ENCODE assay signal across 30 cellular contexts in the genomic region with DNA sequence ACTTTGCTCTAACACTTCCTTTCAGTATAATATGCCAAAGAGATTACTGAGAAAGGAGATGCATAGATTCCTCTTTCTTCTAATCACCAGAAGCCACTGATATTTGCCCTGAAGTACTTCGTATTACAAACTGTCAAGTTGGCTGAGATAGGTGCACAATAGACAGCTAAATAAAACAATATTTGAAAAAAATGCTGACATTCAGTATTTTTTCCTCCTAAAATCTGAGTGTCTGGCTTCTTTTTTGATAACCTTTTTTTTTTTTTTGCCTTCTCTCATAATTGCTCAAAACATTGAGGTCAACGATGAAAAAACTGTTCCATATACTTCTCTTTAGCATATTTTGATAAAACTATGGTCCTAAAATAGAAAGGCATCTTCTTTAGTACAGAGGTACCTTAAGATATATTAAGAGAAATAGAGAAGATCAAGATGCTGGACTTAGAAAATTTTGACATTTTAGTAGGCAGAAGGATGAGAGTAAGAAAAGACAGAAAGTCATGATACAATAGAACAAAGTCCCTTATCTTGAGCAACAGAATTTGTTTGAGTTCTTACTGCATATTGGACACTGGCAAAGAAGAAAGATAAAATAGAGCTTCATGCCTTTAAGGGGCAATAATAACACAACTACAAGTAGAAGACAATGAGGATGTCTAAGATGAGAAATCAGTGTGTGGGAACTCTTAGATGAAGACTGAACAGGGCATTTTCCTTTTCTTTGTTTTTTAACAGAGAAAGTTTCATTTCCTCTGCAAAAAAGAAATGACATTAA.
"Had no signal": no experiment of that assay in that cellular context is flagged by ENCODE, and none has a peak within 500 bp of the region (broad histone marks: within the 10 kb centered on the region; RNA-seq: fewer than 3 reads in every experiment).

No MANE protein-coding gene starts in this region.

- H3K36me3 ChIP-seq: brain microvascular endothelial cell, esophagus muscularis mucosa, gastrocnemius medialis, heart left ventricle, WERI-Rb-1 had no signal

- H3K9me3 ChIP-seq: esophagus muscularis mucosa, gastrocnemius medialis, heart left ventricle had no signal

- ATAC-seq: activated CD4-positive, CD25-positive, alpha-beta regulatory T cell treated with anti-CD3 and anti-CD28 coated beads, Interleukin-2, amount 50 U/mL, for 24 hours; activated CD8-positive, alpha-beta T cell treated with anti-CD3 and anti-CD28 coated beads for 36 hours; activated naive CD4-positive, alpha-beta T cell treated with anti-CD3 and anti-CD28 coated beads, Interleukin-2, amount 50 U/mL, for 72 hours; activated T-cell treated with anti-CD3 and anti-CD28 coated beads, Interleukin-2, amount 50 U/mL, for 4 hours; activated T-helper 17 cell treated with anti-CD3 and anti-CD28 coated beads, Interleukin-2, amount 50 U/mL, for 72 hours; foreskin keratinocyte; gastrocnemius medialis; heart left ventricle; T-helper 17 cell had no signal

- FAIRE-seq: astrocyte, bronchial epithelial cell had no signal

- H3K27me3 ChIP-seq: brain microvascular endothelial cell, esophagus muscularis mucosa, foreskin keratinocyte, gastrocnemius medialis, heart left ventricle had no signal

- H3K4me1 ChIP-seq: esophagus muscularis mucosa, foreskin keratinocyte, gastrocnemius medialis, heart left ventricle had no signal

- H3K27ac ChIP-seq: brain microvascular endothelial cell, coronary artery, dorsolateral prefrontal cortex, esophagus muscularis mucosa, foreskin keratinocyte, gastrocnemius medialis, heart left ventricle, WERI-Rb-1 had no signal

- DNase-seq: activated B cell treated with CpG ODN at 0.5 μM for 24 hours; activated CD4-positive, alpha-beta T cell treated with anti-CD3 and anti-CD28 coated beads for 48 hours; activated CD4-positive, alpha-beta T cell treated with anti-CD3 and anti-CD28 coated beads, Interleukin-2, amount 50 U/mL, for 1 hour; activated CD4-positive, alpha-beta T cell treated with anti-CD3 and anti-CD28 coated beads, Interleukin-2, amount 50 U/mL, for 48 hours; activated CD8-positive, alpha-beta memory T cell treated with anti-CD3 and anti-CD28 coated beads for 24 hours; activated CD8-positive, alpha-beta T cell treated with anti-CD3 and anti-CD28 coated beads for 36 hours; activated effector memory CD4-positive, alpha-beta T cell treated with Interleukin-2 at 50 U/mL for 16 hours; activated gamma-delta T cell treated with Interleukin-2 at 50 U/mL for 16 hours; activated naive CD4-positive, alpha-beta T cell treated with anti-CD3 and anti-CD28 coated beads, Interleukin-2, amount 10 ng/mL, durations not matched to agents 7 days and 5 days; activated naive CD8-positive, alpha-beta T cell treated with anti-CD3 and anti-CD28 coated beads, Interleukin-2, amount 10 ng/mL, durations not matched to agents 7 days and 5 days; activated T-cell treated with anti-CD3 and anti-CD28 coated beads, Interleukin-2, amount 50 U/mL, for 4 hours; brain microvascular endothelial cell; dorsolateral prefrontal cortex; effector memory CD4-positive, alpha-beta T cell; endodermal cell; foreskin keratinocyte; gastrocnemius medialis; glutamatergic neuron; heart left ventricle; T-helper 1 cell; T-helper 17 cell; T1000; WERI-Rb-1 had no signal

- H3K4me3 ChIP-seq: coronary artery, dorsolateral prefrontal cortex, esophagus muscularis mucosa, gastrocnemius medialis, heart left ventricle had no signal
